In genomic region chr10:124033887-124034218, GRCh38 we compare ENCODE assay signal across 17 cellular contexts. TPM values are rescaled to one million over a fixed set of nuclear protein-coding genes. Genes with fewer than 3 reads are reported as not detected.
DNase-seq lines count a peak whose midpoint lies in the region; ATAC-seq and TF ChIP-seq lines count a peak whose summit lies in the region.
"Had no signal": no experiment of that assay in that cellular context is flagged by ENCODE, and none has a peak within 500 bp of the region (broad histone marks: within the 10 kb centered on the region; RNA-seq: fewer than 3 reads in every experiment).

No MANE protein-coding gene starts in this region.

- WGBS in psoas muscle, 3 donors: 55 to 68% (median 62%) methylated on average over 8 of the region's 8 CpGs

- H3K4me3 Mint-ChIP-seq in glutamatergic neuron (ENCODE audit: unreplicated experiment): no peak overlapping the region
- H3K4me3 Mint-ChIP-seq: activated naive CD4-positive, alpha-beta T cell treated with anti-CD3 and anti-CD28 coated beads, Interleukin-2, amount 50 U/mL, for 24 hours; endodermal cell; immature natural killer cell had no signal

- peak; percentile 69 for DNase-seq in Right ventricle myocardium superior
- no peak for DNase-seq in right atrium auricular region (ENCODE audit: low spot score)
- peak; percentile 74 for DNase-seq in left cardiac atrium
- DNase-seq in psoas muscle: no peak
- no peak for DNase-seq in GM13977 (ENCODE audit: low spot score)
- DNase-seq in glutamatergic neuron: no peak
- no peak for DNase-seq in activated CD4-positive, alpha-beta T cell treated with anti-CD3 and anti-CD28 coated beads, Interleukin-2, amount 50 U/mL, for 48 hours
- DNase-seq: immature natural killer cell; KBM-7; NCI-H1417 treated with DMSO at 0.1 percent for 48 hours; NCI-H226; stimulated activated CD4-positive, alpha-beta T cell treated with anti-CD3 and anti-CD28 coated beads, Interleukin-2, amount 100 ng/mL, for 48 hours had no signal

- H3K4me1 Mint-ChIP-seq in glutamatergic neuron (ENCODE audit: low read depth, unreplicated experiment): peaks cover 5% of the 10 kb centered on the region

- no peaks in the 10 kb centered on the region for H3K27me3 ChIP-seq in right atrium auricular region
- H3K27me3 ChIP-seq in psoas muscle (ENCODE audit: insufficient read depth in 3 of 3, low read length in 2 of 3): no peaks in the 10 kb centered on the region
- H3K27me3 ChIP-seq: cardiac muscle cell had no signal

- no peaks in the 10 kb centered on the region for H3K9me3 ChIP-seq in right atrium auricular region
- H3K9me3 ChIP-seq in psoas muscle: no peaks in the 10 kb centered on the region

- TF ChIP-seq CTCF in right atrium auricular region (IDR thresholded peaks at IDR 0.05): no peak
- TF ChIP-seq CTCF in psoas muscle (IDR thresholded peaks at IDR 0.05): no peak
- TF ChIP-seq CTCF in GM13977 (IDR thresholded peaks at IDR 0.05; ENCODE audit: extremely low read depth, insufficient read depth, missing control alignments): no peak
- no peak for TF ChIP-seq CTCF in glutamatergic neuron (IDR thresholded peaks at IDR 0.05; ENCODE audit: partially characterized antibody, unreplicated experiment)

- H3K4me3 ChIP-seq in right atrium auricular region (no peak overlapping the region), psoas muscle (no peak overlapping the region)
- H3K4me3 ChIP-seq: cardiac muscle cell had no signal

- no peaks in the 10 kb centered on the region for H3K27me3 Mint-ChIP-seq in glutamatergic neuron (ENCODE audit: unreplicated experiment)
- H3K27me3 Mint-ChIP-seq: progenitor cell of endocrine pancreas had no signal

- in situ Hi-C loops in GM13977 (cut with MboI; ENCODE audit: low pct_unique_long_range_greater_than_20kb, low sequenced_read_pairs, unreplicated experiment): no loop called here

- H3K27ac Mint-ChIP-seq in glutamatergic neuron (ENCODE audit: unreplicated experiment): no peak overlapping the region
- H3K27ac Mint-ChIP-seq: activated naive CD4-positive, alpha-beta T cell treated with anti-CD3 and anti-CD28 coated beads, Interleukin-2, amount 50 U/mL, for 24 hours; endodermal cell; immature natural killer cell; progenitor cell of endocrine pancreas had no signal

- ATAC-seq in Right ventricle myocardium superior (ENCODE audit: poor library complexity) (peak; percentile 77), left cardiac atrium (peak; percentile 60 to 73), psoas muscle (peak in 3 of 4 donors; percentile 11 to 37 (median 23)), GM21737 (IDR thresholded peaks at IDR 0.05; ENCODE audit: unreplicated experiment) (no peak)

- intact Hi-C loops in Right ventricle myocardium superior (cut with DNase I): no loop called here
- intact Hi-C loops in left cardiac atrium (cut with DNase I): no loop called here
- intact Hi-C loops in psoas muscle (cut with DNase I): no loop called here

- H3K9me3 Mint-ChIP-seq in glutamatergic neuron (ENCODE audit: unreplicated experiment): no peaks in the 10 kb centered on the region
- H3K9me3 Mint-ChIP-seq: activated naive CD4-positive, alpha-beta T cell treated with anti-CD3 and anti-CD28 coated beads, Interleukin-2, amount 50 U/mL, for 24 hours; endodermal cell; immature natural killer cell had no signal

- H3K36me3 ChIP-seq in right atrium auricular region: peaks cover 5% of the 10 kb centered on the region
- peaks cover 0 to 21% of the 10 kb centered on the region in 2 donors for H3K36me3 ChIP-seq in psoas muscle (ENCODE audit: insufficient read depth in 1 of 2, low read depth in 1 of 2)
- H3K36me3 ChIP-seq: cardiac muscle cell had no signal

- H3K4me1 ChIP-seq in right atrium auricular region (peaks cover 0 to 14% of the 10 kb centered on the region in 2 donors), psoas muscle (no peaks in the 10 kb centered on the region)

- H3K27ac ChIP-seq in right atrium auricular region (no peak overlapping the region), psoas muscle (no peak overlapping the region)
- H3K27ac ChIP-seq: cardiac muscle cell had no signal

- no peaks in the 10 kb centered on the region for H3K36me3 Mint-ChIP-seq in glutamatergic neuron (ENCODE audit: unreplicated experiment)
- H3K36me3 Mint-ChIP-seq: activated naive CD4-positive, alpha-beta T cell treated with anti-CD3 and anti-CD28 coated beads, Interleukin-2, amount 50 U/mL, for 24 hours; immature natural killer cell had no signal

RNA-seq across cellular contexts. Expression of gene CHST15, which starts 59.5 kb away (rescaled TPM):
- 3.0 TPM for total RNA-seq in Right ventricle myocardium superior
- 10 to 100 TPM in 1 of 2 donors, 1 to 10 TPM in 1; 7.0 to 14.2 TPM for total RNA-seq in right atrium auricular region
- total RNA-seq in left cardiac atrium: 10 to 100 TPM in 1 of 2 donors, 1 to 10 TPM in 1; 9.2 to 17.8 TPM
- total RNA-seq in psoas muscle: 10 to 100 TPM in 2 of 4 donors, 1 to 10 TPM in 2; 3.6 to 39.2 (median 12.1) TPM
- polyA plus RNA-seq in psoas muscle: 10 to 100 TPM in 2 of 3 donors, 1 to 10 TPM in 1; 7.2 to 15.6 (median 10.4) TPM
- total RNA-seq in glutamatergic neuron (ENCODE audit: unreplicated experiment): 2.4 TPM

Comparison
In these comparisons a context has a peak if more than half of its experiments do, and no peak if none do; other contexts are left out.
1. DNase-seq: peak in Right ventricle myocardium superior (single experiment) and left cardiac atrium (single experiment); none in right atrium auricular region (single experiment), psoas muscle (0 of 2), GM13977 (single experiment), glutamatergic neuron (single experiment) and activated CD4-positive, alpha-beta T cell treated with anti-CD3 and anti-CD28 coated beads, Interleukin-2, amount 50 U/mL, for 48 hours (0 of 2).